2 cellular contexts compared by ENCODE assay signal in the genomic region with DNA sequence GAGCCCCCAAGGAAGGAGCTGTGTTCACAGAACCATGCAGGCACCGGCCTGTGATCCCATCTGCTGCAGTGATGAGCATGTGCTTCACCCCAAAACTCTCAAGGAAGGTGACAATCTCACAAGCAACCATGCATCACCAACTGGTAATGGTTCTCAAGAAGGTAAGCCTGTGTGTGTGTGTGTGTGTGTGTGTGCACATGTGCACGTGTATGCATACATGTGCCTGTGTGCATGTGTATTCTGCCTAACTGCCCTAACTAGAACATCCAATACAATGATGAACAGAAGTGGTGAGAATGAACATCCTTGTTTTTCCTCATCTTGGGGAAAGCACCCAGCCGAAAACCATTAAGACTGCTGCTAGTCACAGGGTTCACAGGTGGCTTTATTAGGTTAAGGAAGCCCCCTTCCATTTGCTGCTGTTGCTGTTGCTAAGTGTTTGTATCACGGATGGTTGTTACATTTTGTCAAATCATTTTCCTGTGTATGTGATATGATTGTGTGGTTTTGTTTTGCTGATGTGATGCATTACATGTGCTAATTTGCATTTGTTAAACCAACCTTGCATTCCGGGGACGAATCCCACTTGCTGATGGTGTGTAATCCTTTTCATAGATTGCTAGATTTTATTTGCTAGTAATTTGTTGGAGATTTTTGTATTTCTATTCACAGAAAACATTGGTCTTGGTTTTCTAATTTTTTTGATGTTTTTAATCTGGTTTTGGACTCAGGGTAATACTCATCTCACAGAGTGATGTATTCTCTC.
TF ChIP-seq lines count a peak whose summit lies in the region.

No MANE protein-coding gene starts in this region.

TF ChIP-seq in IMR-90, 13 proteins besides CTCF, POLR2A, EP300 and RAD21:
- TF ChIP-seq CHD1 (IDR thresholded peaks at IDR 0.05; ENCODE audit: low read depth, low read length): no peak
- TF ChIP-seq MAZ (IDR thresholded peaks at IDR 0.05; ENCODE audit: borderline replicate concordance, low read depth, low read length): no peak
- no peak for TF ChIP-seq CEBPB (IDR thresholded peaks at IDR 0.05; ENCODE audit: low read depth, low read length)
- TF ChIP-seq RFX5 (IDR thresholded peaks at IDR 0.05; ENCODE audit: low read depth, low read length): no peak
- no peak for TF ChIP-seq MAFK (IDR thresholded peaks at IDR 0.05; ENCODE audit: low read depth, low read length)
- no peak for TF ChIP-seq MXI1 (IDR thresholded peaks at IDR 0.05; ENCODE audit: borderline replicate concordance, low read depth, low read length)
- no peak for TF ChIP-seq BHLHE40 (IDR thresholded peaks at IDR 0.05; ENCODE audit: low read depth, low read length)
- TF ChIP-seq RCOR1 (IDR thresholded peaks at IDR 0.05; ENCODE audit: insufficient replicate concordance, low read length): no peak
- TF ChIP-seq FOS (IDR thresholded peaks at IDR 0.05; ENCODE audit: low read depth, low read length): no peak
- TF ChIP-seq, protein P1, sequence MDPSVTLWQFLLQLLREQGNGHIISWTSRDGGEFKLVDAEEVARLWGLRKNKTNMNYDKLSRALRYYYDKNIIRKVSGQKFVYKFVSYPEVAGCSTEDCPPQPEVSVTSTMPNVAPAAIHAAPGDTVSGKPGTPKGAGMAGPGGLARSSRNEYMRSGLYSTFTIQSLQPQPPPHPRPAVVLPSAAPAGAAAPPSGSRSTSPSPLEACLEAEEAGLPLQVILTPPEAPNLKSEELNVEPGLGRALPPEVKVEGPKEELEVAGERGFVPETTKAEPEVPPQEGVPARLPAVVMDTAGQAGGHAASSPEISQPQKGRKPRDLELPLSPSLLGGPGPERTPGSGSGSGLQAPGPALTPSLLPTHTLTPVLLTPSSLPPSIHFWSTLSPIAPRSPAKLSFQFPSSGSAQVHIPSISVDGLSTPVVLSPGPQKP (IDR thresholded peaks at IDR 0.05; ENCODE audit: borderline replicate concordance, low read depth, low read length): no peak
- TF ChIP-seq, protein P2, sequence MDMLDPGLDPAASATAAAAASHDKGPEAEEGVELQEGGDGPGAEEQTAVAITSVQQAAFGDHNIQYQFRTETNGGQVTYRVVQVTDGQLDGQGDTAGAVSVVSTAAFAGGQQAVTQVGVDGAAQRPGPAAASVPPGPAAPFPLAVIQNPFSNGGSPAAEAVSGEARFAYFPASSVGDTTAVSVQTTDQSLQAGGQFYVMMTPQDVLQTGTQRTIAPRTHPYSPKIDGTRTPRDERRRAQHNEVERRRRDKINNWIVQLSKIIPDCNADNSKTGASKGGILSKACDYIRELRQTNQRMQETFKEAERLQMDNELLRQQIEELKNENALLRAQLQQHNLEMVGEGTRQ (IDR thresholded peaks at IDR 0.05; ENCODE audit: low read depth, low read length): no peak
- no peak for TF ChIP-seq NFE2L2 (IDR thresholded peaks at IDR 0.05; ENCODE audit: low read depth, low read length)
- no peak for TF ChIP-seq SMC3 (IDR thresholded peaks at IDR 0.05; ENCODE audit: low read depth, low read length)

TF ChIP-seq in K562, 482 proteins besides CTCF, POLR2A, EP300 and RAD21:
- TF ChIP-seq ZNF324 (CRISPR knock-in tag; IDR thresholded peaks at IDR 0.05) (peak; percentile 96), LCOR (CRISPR knock-in tag; IDR thresholded peaks at IDR 0.05) (no peak)
